In genomic region chr11:13207270-13207664, GRCh38 we compare ENCODE assay signal across 11 cellular contexts.
DNase-seq lines count a peak whose midpoint lies in the region; ATAC-seq and TF ChIP-seq lines count a peak whose summit lies in the region.
"Had no signal": no experiment of that assay in that cellular context is flagged by ENCODE, and none has a peak within 500 bp of the region (broad histone marks: within the 10 kb centered on the region; RNA-seq: fewer than 3 reads in every experiment).

No MANE protein-coding gene starts in this region.

- CTCF ChIA-PET in activated CD8-positive, alpha-beta T cell treated with anti-CD3 and anti-CD28 coated beads for 36 hours (lab: Charles Lee): interaction anchor here (1.0 to 9.4 kb wide), 7 partner anchors 18 to 244 kb away, joined by 4 to 55 read pairs (median 5); no protein-coding TSS in a partner anchor

- TF ChIP-seq POLR2A in spleen (IDR thresholded peaks at IDR 0.05): no peak

- H3K36me3 ChIP-seq in spleen: no peaks in the 10 kb centered on the region

- DNase-seq in T-helper 1 cell (no peak), fibroblast of the aortic adventitia (ENCODE audit: low read depth) (no peak), spleen (no peak)
- DNase-seq in activated CD8-positive, alpha-beta T cell treated with anti-CD3 and anti-CD28 coated beads for 36 hours: no peak
- DNase-seq in activated T-helper 2 cell treated with anti-CD3 and anti-CD28 coated beads, Interferon-gamma antibody, Interleukin-2, Interleukin-4, amounts not matched to agents 10 μg/mL and 5 μg/mL and 100 μg/mL, durations not matched to agents 14 hours and 24 hours and 36 hours (ENCODE audit: low spot score): no peak
- DNase-seq: activated B cell treated with CpG ODN at 0.5 μM for 24 hours, foreskin fibroblast, NCI-H2081 treated with DMSO at 0.1 percent for 48 hours had no signal

- ATAC-seq in activated CD8-positive, alpha-beta T cell treated with anti-CD3 and anti-CD28 coated beads for 36 hours: no peak
- no peak for ATAC-seq in HG03354 (IDR thresholded peaks at IDR 0.05; ENCODE audit: poor library complexity, severe bottlenecking, unreplicated experiment)
- no peak for ATAC-seq in GM18870 (IDR thresholded peaks at IDR 0.05; ENCODE audit: unreplicated experiment)

- no peak for TF ChIP-seq CTCF in activated CD8-positive, alpha-beta T cell treated with anti-CD3 and anti-CD28 coated beads for 36 hours (IDR thresholded peaks at IDR 0.05)
- TF ChIP-seq CTCF in fibroblast of the aortic adventitia (IDR thresholded peaks at IDR 0.05; ENCODE audit: insufficient read depth, low read length): peak; percentile 36
- no peak for TF ChIP-seq CTCF in spleen (IDR thresholded peaks at IDR 0.05 in 8 of 11, conservative IDR thresholded peaks at IDR 0.05 in 3 of 11)

- POLR2A ChIA-PET in activated CD8-positive, alpha-beta T cell treated with anti-CD3 and anti-CD28 coated beads for 36 hours (lab: Charles Lee): interaction anchor here (0.6 kb wide), 1 partner anchor 46 kb away, joined by 3 read pairs; no protein-coding TSS in a partner anchor

- H3K9me3 Mint-ChIP-seq in T-helper 1 cell treated with Interleukin-12 subunit alpha and Interleukin-12 subunit beta and Interleukin-4 antibody, amounts not matched to agents 30 μg/mL and 1 μg/mL, for 36 hours: no peaks in the 10 kb centered on the region
- no peaks in the 10 kb centered on the region for H3K9me3 Mint-ChIP-seq in activated CD8-positive, alpha-beta T cell treated with anti-CD3 and anti-CD28 coated beads for 36 hours
- H3K9me3 Mint-ChIP-seq in activated T-helper 2 cell treated with anti-CD3 and anti-CD28 coated beads, Interferon-gamma antibody, Interleukin-2, Interleukin-4, amounts not matched to agents 10 μg/mL and 5 μg/mL and 100 μg/mL, durations not matched to agents 14 hours and 24 hours and 36 hours: no peaks in the 10 kb centered on the region
- H3K9me3 Mint-ChIP-seq: activated B cell treated with CpG ODN at 0.5 μM for 24 hours had no signal

- intact Hi-C loops in activated CD8-positive, alpha-beta T cell treated with anti-CD3 and anti-CD28 coated beads for 36 hours (cut with micrococcal nuclease): no loop called here
- intact Hi-C loops in spleen (cut with DNase I; ENCODE audit: low total_unique reads): no loop called here
- intact Hi-C loops in activated T-helper 2 cell treated with anti-CD3 and anti-CD28 coated beads, Interferon-gamma antibody, Interleukin-2, Interleukin-4, amounts not matched to agents 10 μg/mL and 5 μg/mL and 100 μg/mL, durations not matched to agents 14 hours and 24 hours and 36 hours (cut with micrococcal nuclease): loop anchor here (2.0 to 10.0 kb wide), 2 partner anchors 24 to 258 kb away; partner anchors contain the start of gene BTBD10

- H3K27ac ChIP-seq in spleen: peak overlapping the region in 6 of 8 donors; percentile 36 to 68 (median 58)

- 69 to 86% (median 80%) methylated on average over 3 of the region's 3 CpGs for WGBS in spleen, 5 donors

- no peaks in the 10 kb centered on the region for H3K27me3 ChIP-seq in spleen (replicated peaks in 1 of 7)

- H3K9me3 ChIP-seq in spleen: no peaks in the 10 kb centered on the region

- peaks cover 0 to 31% (median 14%) of the 10 kb centered on the region in 6 donors for H3K4me1 ChIP-seq in spleen

- H3K27me3 Mint-ChIP-seq in T-helper 1 cell treated with Interleukin-12 subunit alpha and Interleukin-12 subunit beta and Interleukin-4 antibody, amounts not matched to agents 30 μg/mL and 1 μg/mL, for 36 hours (ENCODE audit: low read depth): no peaks in the 10 kb centered on the region
- no peaks in the 10 kb centered on the region for H3K27me3 Mint-ChIP-seq in activated CD8-positive, alpha-beta T cell treated with anti-CD3 and anti-CD28 coated beads for 36 hours
- peaks cover 5% of the 10 kb centered on the region for H3K27me3 Mint-ChIP-seq in activated T-helper 2 cell treated with anti-CD3 and anti-CD28 coated beads, Interferon-gamma antibody, Interleukin-2, Interleukin-4, amounts not matched to agents 10 μg/mL and 5 μg/mL and 100 μg/mL, durations not matched to agents 14 hours and 24 hours and 36 hours (ENCODE audit: low read depth)

- no peaks in the 10 kb centered on the region for H3K36me3 Mint-ChIP-seq in T-helper 1 cell treated with Interleukin-12 subunit alpha and Interleukin-12 subunit beta and Interleukin-4 antibody, amounts not matched to agents 30 μg/mL and 1 μg/mL, for 36 hours (ENCODE audit: low read depth)
- H3K36me3 Mint-ChIP-seq in activated CD8-positive, alpha-beta T cell treated with anti-CD3 and anti-CD28 coated beads for 36 hours (ENCODE audit: low read depth): no peaks in the 10 kb centered on the region
- H3K36me3 Mint-ChIP-seq in activated T-helper 2 cell treated with anti-CD3 and anti-CD28 coated beads, Interferon-gamma antibody, Interleukin-2, Interleukin-4, amounts not matched to agents 10 μg/mL and 5 μg/mL and 100 μg/mL, durations not matched to agents 14 hours and 24 hours and 36 hours (ENCODE audit: low read depth): no peaks in the 10 kb centered on the region

- peak overlapping the region; percentile 60 for H3K4me3 Mint-ChIP-seq in T-helper 1 cell treated with Interleukin-12 subunit alpha and Interleukin-12 subunit beta and Interleukin-4 antibody, amounts not matched to agents 30 μg/mL and 1 μg/mL, for 36 hours
- peak overlapping the region; percentile 54 for H3K4me3 Mint-ChIP-seq in activated CD8-positive, alpha-beta T cell treated with anti-CD3 and anti-CD28 coated beads for 36 hours
- no peak overlapping the region for H3K4me3 Mint-ChIP-seq in activated T-helper 2 cell treated with anti-CD3 and anti-CD28 coated beads, Interferon-gamma antibody, Interleukin-2, Interleukin-4, amounts not matched to agents 10 μg/mL and 5 μg/mL and 100 μg/mL, durations not matched to agents 14 hours and 24 hours and 36 hours (ENCODE audit: low read depth)

- H3K4me3 ChIP-seq in fibroblast of the aortic adventitia (ENCODE audit: low read depth, low read length) (no peak overlapping the region), spleen (peak overlapping the region in 3 of 8 donors; percentile 25 to 58 (median 31))

- H3K27ac Mint-ChIP-seq in T-helper 1 cell treated with Interleukin-12 subunit alpha and Interleukin-12 subunit beta and Interleukin-4 antibody, amounts not matched to agents 30 μg/mL and 1 μg/mL, for 36 hours: peak overlapping the region; percentile 67
- no peak overlapping the region for H3K27ac Mint-ChIP-seq in activated CD8-positive, alpha-beta T cell treated with anti-CD3 and anti-CD28 coated beads for 36 hours
- no peak overlapping the region for H3K27ac Mint-ChIP-seq in activated T-helper 2 cell treated with anti-CD3 and anti-CD28 coated beads, Interferon-gamma antibody, Interleukin-2, Interleukin-4, amounts not matched to agents 10 μg/mL and 5 μg/mL and 100 μg/mL, durations not matched to agents 14 hours and 24 hours and 36 hours
- H3K27ac Mint-ChIP-seq: activated B cell treated with CpG ODN at 0.5 μM for 24 hours had no signal

- H3K4me1 Mint-ChIP-seq in T-helper 1 cell treated with Interleukin-12 subunit alpha and Interleukin-12 subunit beta and Interleukin-4 antibody, amounts not matched to agents 30 μg/mL and 1 μg/mL, for 36 hours (ENCODE audit: low read depth): peaks cover 32% of the 10 kb centered on the region
- H3K4me1 Mint-ChIP-seq in activated CD8-positive, alpha-beta T cell treated with anti-CD3 and anti-CD28 coated beads for 36 hours (ENCODE audit: low read depth): peaks cover 34% of the 10 kb centered on the region
- peaks cover 32% of the 10 kb centered on the region for H3K4me1 Mint-ChIP-seq in activated T-helper 2 cell treated with anti-CD3 and anti-CD28 coated beads, Interferon-gamma antibody, Interleukin-2, Interleukin-4, amounts not matched to agents 10 μg/mL and 5 μg/mL and 100 μg/mL, durations not matched to agents 14 hours and 24 hours and 36 hours (ENCODE audit: low read depth)
